8 cellular contexts compared by ENCODE assay signal in the genomic region with DNA sequence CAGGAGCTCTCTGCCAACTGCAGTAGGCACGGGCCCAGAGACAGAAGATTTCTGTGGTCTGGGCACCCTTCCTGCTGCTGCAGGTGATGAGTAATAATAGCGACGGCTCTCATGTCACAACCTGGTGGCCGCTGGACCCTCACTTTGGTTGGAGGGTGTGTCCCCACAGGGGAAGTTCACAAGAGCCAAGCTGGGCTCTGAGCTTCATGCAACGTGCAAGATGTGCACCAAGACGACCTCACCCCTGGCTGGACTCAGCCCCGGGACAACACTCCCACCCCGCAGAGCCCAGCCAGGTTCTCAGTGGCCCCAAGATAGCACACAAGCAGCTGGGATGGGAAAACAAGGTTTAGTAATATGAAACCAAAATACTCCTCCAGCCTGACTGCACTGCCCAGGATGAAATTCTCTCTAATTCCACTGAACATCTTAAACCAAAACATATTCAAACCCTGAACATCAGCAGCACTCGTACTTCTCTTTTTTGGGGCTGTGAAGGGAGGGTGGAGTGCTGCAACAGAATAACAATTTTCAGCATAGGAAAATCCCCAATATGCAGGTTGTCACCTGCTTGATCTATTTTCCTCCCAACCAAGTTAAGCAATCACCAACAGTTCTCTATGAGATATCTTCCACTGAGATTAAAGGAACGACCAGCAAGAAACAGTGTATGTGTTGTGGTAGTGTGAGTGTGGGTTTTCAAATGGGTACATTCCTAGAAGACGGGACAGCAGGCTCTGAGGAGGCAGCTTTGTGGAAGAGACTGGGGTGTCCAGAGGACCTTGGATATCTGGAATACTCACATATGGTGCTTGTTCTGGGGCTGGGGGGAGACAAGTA. TPM values are rescaled to one million over a fixed set of nuclear protein-coding genes. Genes with fewer than 3 reads are reported as not detected.
DNase-seq lines count a peak whose midpoint lies in the region; ATAC-seq, FAIRE-seq and TF ChIP-seq lines count a peak whose summit lies in the region.

No MANE protein-coding gene starts in this region.

- H3K79me2 ChIP-seq in GM12878 (ENCODE audit: control insufficient read depth, insufficient read depth, low read length) (peaks cover 88% of the 10 kb centered on the region), OCI-LY7 (ENCODE audit: insufficient read depth, low read depth, low read length) (no peaks in the 10 kb centered on the region)

- DNase-seq in CD4-positive, alpha-beta memory T cell = peak in 1 of 5 donors; percentile 59
- DNase-seq in GM12878 (ENCODE audit: low read depth, low spot score) (no peak), NCI-H1694 (lab: John Stamatoyannopoulos, UW) (no peak), OCI-LY7 (ENCODE audit: low spot score) (no peak), WERI-Rb-1 (no peak)
- no peak for DNase-seq in central memory CD4-positive, alpha-beta T cell

- peaks cover 34 to 47% of the 10 kb centered on the region in 2 donors for H3K36me3 Mint-ChIP-seq in CD4-positive, alpha-beta memory T cell

- H3K4me3 Mint-ChIP-seq in CD4-positive, alpha-beta memory T cell = peak overlapping the region in 5 of 8 donors; percentile 28 to 86 (median 76)

- no peak for TF ChIP-seq POLR2A in GM12878 (IDR thresholded peaks at IDR 0.05; ENCODE audit: low read depth, low read length)

- H3K27ac Mint-ChIP-seq in CD4-positive, alpha-beta memory T cell = peak overlapping the region in 6 of 7 donors; percentile 65 to 90 (median 84)

- no peak for TF ChIP-seq EP300 in GM12878 (IDR thresholded peaks at IDR 0.05; ENCODE audit: borderline replicate concordance in 1 of 2, control insufficient read depth in 1 of 2, low read depth in 2 of 2, low read length in 2 of 2)

- TF ChIP-seq CTCF in GM12878 (IDR thresholded peaks at IDR 0.05 in 2 of 3, conservative IDR thresholded peaks at IDR 0.05 in 1 of 3; ENCODE audit: control insufficient read depth in 2 of 3, extremely low read depth in 1 of 3, insufficient read depth in 1 of 3, low read depth in 3 of 3, low read length in 3 of 3) = no peak
- no peak for TF ChIP-seq CTCF in OCI-LY7 (conservative IDR thresholded peaks at IDR 0.05; ENCODE audit: low read length)
- TF ChIP-seq CTCF in WERI-Rb-1 (IDR thresholded peaks at IDR 0.05; ENCODE audit: low read depth, low read length) = no peak

- H3K27me3 Mint-ChIP-seq in CD4-positive, alpha-beta memory T cell = no peaks in the 10 kb centered on the region

- peak; percentile 87 for FAIRE-seq in GM12878 (lab: Jason Lieb, UNC)

- peak overlapping the region; percentile 27 for H3K27ac ChIP-seq in CD4-positive, alpha-beta memory T cell (ENCODE audit: low read depth, low read length)
- H3K27ac ChIP-seq in GM12878 (ENCODE audit: control insufficient read depth, insufficient read depth) = peak overlapping the region; percentile 76
- H3K27ac ChIP-seq in OCI-LY7 (ENCODE audit: low read depth, low read length, poor library complexity, severe bottlenecking) = no peak overlapping the region
- no peak overlapping the region for H3K27ac ChIP-seq in WERI-Rb-1

- in situ Hi-C loops in GM12878 (cut with MboI) = no loop called here

- intact Hi-C loops in CD4-positive, alpha-beta memory T cell (cut with micrococcal nuclease) = no loop called here
- intact Hi-C loops in GM12878 (cut with micrococcal nuclease; ENCODE audit: unreplicated experiment) = no loop called here
- intact Hi-C loops in OCI-LY7 (cut with micrococcal nuclease; ENCODE audit: unreplicated experiment) = no loop called here

- H3K9ac ChIP-seq in GM12878 (ENCODE audit: control insufficient read depth, insufficient read depth, low read length) = 0 out of 2 replicates have a peak overlapping the region, but pooled peaks have one; percentile 3

- H3K4me1 ChIP-seq in CD4-positive, alpha-beta memory T cell (ENCODE audit: insufficient read depth, low read length) = peaks cover 82% of the 10 kb centered on the region
- H3K4me1 ChIP-seq in GM12878 (ENCODE audit: control insufficient read depth, insufficient read depth, low read length) = peaks cover 24% of the 10 kb centered on the region
- no peaks in the 10 kb centered on the region for H3K4me1 ChIP-seq in OCI-LY7 (ENCODE audit: insufficient read depth, low read length, poor library complexity, severe bottlenecking)

- H3K4me2 ChIP-seq in GM12878 (ENCODE audit: control insufficient read depth, insufficient read depth) = peak overlapping the region; percentile 61
- H3K4me2 ChIP-seq in OCI-LY7 (ENCODE audit: low read length) = no peak overlapping the region

- H4K20me1 ChIP-seq in GM12878 (ENCODE audit: control insufficient read depth, insufficient read depth) (no peaks in the 10 kb centered on the region), OCI-LY7 (ENCODE audit: insufficient read depth, low read length) (no peaks in the 10 kb centered on the region)

- H3K27me3 ChIP-seq in CD4-positive, alpha-beta memory T cell (ENCODE audit: insufficient read depth, low read length) = no peaks in the 10 kb centered on the region
- H3K27me3 ChIP-seq in GM12878 (replicated peaks in 1 of 2; ENCODE audit: control insufficient read depth in 2 of 2, insufficient read depth in 2 of 2, low read length in 1 of 2) (no peaks in the 10 kb centered on the region), WERI-Rb-1 (ENCODE audit: insufficient read depth, low read depth, severe bottlenecking) (no peaks in the 10 kb centered on the region)

- BruUV-seq in GM12878 (replicated peaks; lab: Mats Ljungman, UMichigan) (TSS peak; percentile 2), OCI-LY7 (replicated peaks; lab: Mats Ljungman, UMichigan) (no TSS peak)

- H3K4me1 Mint-ChIP-seq in CD4-positive, alpha-beta memory T cell = peaks cover 11 to 56% (median 40%) of the 10 kb centered on the region in 4 donors

- WGBS in GM12878 (ENCODE audit: insufficient coverage, insufficient replicate concordance, low lambda C conversion rate, missing lambda C conversion rate) = 2% methylated on average over 11 of the region's 11 CpGs

- POLR2A ChIA-PET in CD4-positive, alpha-beta memory T cell (lab: Charles Lee; ENCODE audit: partially characterized antibody) = interaction anchor here (0.6 to 8.5 kb wide), 17 partner anchors 8 to 138 kb away, joined by 3 to 83 read pairs (median 6); partner anchors contain the start of gene BCL2
- POLR2A ChIA-PET in GM12878 (lab: Charles Lee) (interaction anchor here (0.7 to 2.8 kb wide), 8 partner anchors 9 to 130 kb away, joined by 3 to 12 read pairs (median 4); no protein-coding TSS in a partner anchor), OCI-LY7 (lab: Charles Lee) (no interaction called here)

- H3K9me3 Mint-ChIP-seq in CD4-positive, alpha-beta memory T cell = peaks cover 0 to 2% (median 0%) of the 10 kb centered on the region in 8 donors

- ATAC-seq in GM19397 (IDR thresholded peaks at IDR 0.05; ENCODE audit: unreplicated experiment) (peak; percentile 58), HG03457 (IDR thresholded peaks at IDR 0.05; ENCODE audit: unreplicated experiment) (peak; percentile 49), GM12878 (peak; percentile 82)

- CTCF ChIA-PET in CD4-positive, alpha-beta memory T cell (lab: Charles Lee; ENCODE audit: partially characterized antibody) = interaction anchor here (1.3 to 9.8 kb wide), 4 partner anchors 25 to 272 kb away, joined by 3 to 93 read pairs (median 4); partner anchors contain the start of gene BCL2
- CTCF ChIA-PET in GM12878 (lab: Yijun Ruan, JAX) (interaction anchor here (1.0 to 2.3 kb wide), 5 partner anchors 8 to 161 kb away, joined by 3 to 13 read pairs (median 6); no protein-coding TSS in a partner anchor), OCI-LY7 (lab: Charles Lee; ENCODE audit: unreplicated experiment) (no interaction called here)

- no peaks in the 10 kb centered on the region for H3K9me2 ChIP-seq in OCI-LY7 (ENCODE audit: insufficient read depth, low read length)

- H3K9me3 ChIP-seq in CD4-positive, alpha-beta memory T cell (ENCODE audit: control insufficient read depth in 1 of 2, low read length in 2 of 2) = no peaks in the 10 kb centered on the region
- H3K9me3 ChIP-seq in GM12878 (replicated peaks; ENCODE audit: control insufficient read depth, insufficient read depth, low read length) = no peaks in the 10 kb centered on the region
- no peaks in the 10 kb centered on the region for H3K9me3 ChIP-seq in OCI-LY7 (ENCODE audit: low read length)
- no peaks in the 10 kb centered on the region for H3K9me3 ChIP-seq in WERI-Rb-1 (ENCODE audit: severe bottlenecking)

- peak overlapping the region in 1 of 2 donors; percentile 20 for H3K4me3 ChIP-seq in CD4-positive, alpha-beta memory T cell (ENCODE audit: low read length in 2 of 2)
- H3K4me3 ChIP-seq in GM12878 = peak overlapping the region; percentile 18; the same call in 1 of the 2 replicates
- H3K4me3 ChIP-seq in OCI-LY7 (ENCODE audit: low read depth, low read length, poor library complexity, severe bottlenecking) = no peak overlapping the region
- no peak overlapping the region for H3K4me3 ChIP-seq in WERI-Rb-1 (ENCODE audit: low read depth, low read length)

- TF ChIP-seq RAD21 in GM12878 (IDR thresholded peaks at IDR 0.05; ENCODE audit: insufficient read depth, low read depth, low read length) = 0 out of 2 replicates have a peak, but pooled peaks have one; percentile 6

- RAD21 ChIA-PET in GM12878 (lab: Charles Lee; ENCODE audit: unreplicated experiment) = interaction anchor here (0.7 to 2.6 kb wide), 14 partner anchors 8 to 154 kb away, joined by 3 to 27 read pairs (median 3); no protein-coding TSS in a partner anchor

- peak overlapping the region; percentile 12; the same call in 1 of the 2 replicates for H2AFZ ChIP-seq in GM12878 (ENCODE audit: control insufficient read depth, low read depth, low read length)
- no peak overlapping the region for H2AFZ ChIP-seq in OCI-LY7 (ENCODE audit: low read length)

- H3K36me3 ChIP-seq in CD4-positive, alpha-beta memory T cell (ENCODE audit: insufficient read depth, low read length) = peaks cover 10% of the 10 kb centered on the region
- H3K36me3 ChIP-seq in GM12878 (ENCODE audit: control insufficient read depth in 2 of 2, insufficient read depth in 2 of 2, low read length in 1 of 2) (peaks cover 11 to 18% of the 10 kb centered on the region in 2 experiments), OCI-LY7 (ENCODE audit: insufficient read depth, low read length) (no peaks in the 10 kb centered on the region), WERI-Rb-1 (peaks cover 5% of the 10 kb centered on the region; the same call in 1 of the 2 replicates)

- SMC1A ChIA-PET in GM12878 (lab: Charles Lee; ENCODE audit: uncharacterized antibody, unreplicated experiment) = interaction anchor here (0.6 to 4.5 kb wide), 18 partner anchors 9 to 173 kb away, joined by 3 to 25 read pairs (median 4); no protein-coding TSS in a partner anchor

RNA-seq across cellular contexts. Expression of gene BCL2, which starts 26.5 kb away (rescaled TPM):
- 10 to 100 TPM; 40.8 to 42.7 TPM for total RNA-seq in CD4-positive, alpha-beta memory T cell
- 10 to 100 TPM; 28.5 to 50.4 TPM for polyA plus RNA-seq in CD4-positive, alpha-beta memory T cell
- total RNA-seq in GM12878 (2013; cell fraction: nucleolus; rRNA removed) = 943 and 960 TPM in 2 replicates
- total RNA-seq in GM12878 (2014; rRNA removed) = 26.7 and 32.2 TPM in 2 replicates
- 30.4 and 37.7 TPM in 2 replicates for total RNA-seq in GM12878 (2014; rRNA removed; fragmentation: Illumina TruSeq; extraction: Trizol)
- total RNA-seq in GM12878 (2021) = 34.8 and 36.5 TPM in 2 replicates
- polyA plus RNA-seq in GM12878 (2011; ENCODE audit: low read depth) = 20.2 TPM
- polyA plus RNA-seq in GM12878 (2011; rRNA removed) = 47.8 and 59.1 TPM in 2 replicates
- polyA plus RNA-seq in GM12878 (2011; cell fraction: cytosol; rRNA removed) = 25.0 and 31.9 TPM in 2 replicates
- 48.5 and 61.1 TPM in 2 replicates for polyA plus RNA-seq in GM12878 (2011; cell fraction: nucleus; rRNA removed)
- polyA plus RNA-seq in GM12878 (2012) = 38.0 and 52.8 TPM in 2 replicates
- 22.8 and 34.6 TPM in 2 replicates for polyA plus RNA-seq in GM12878 (2014; fragmentation: Illumina TruSeq; extraction: Trizol)
- 1 to 10 TPM; 4.1 to 4.5 TPM for polyA plus RNA-seq in GM12878 (2014; fragmentation: Nextera tagmentation; extraction: Ambion mirVana)
- 15.4 and 15.8 TPM in 2 replicates for polyA plus RNA-seq in GM12878 (2014; rRNA removed)
- 1 to 10 TPM; 7.9 TPM for polyA plus RNA-seq in GM12878 (2016; fragmentation: Nextera tagmentation; extraction: Ambion mirVana)
- polyA minus RNA-seq in GM12878 (2011; rRNA and poly(A)+ RNA removed) = 82.7 and 109 TPM in 2 replicates
- polyA minus RNA-seq in GM12878 (2011; cell fraction: cytosol; rRNA and poly(A)+ RNA removed) = 27.8 and 31.4 TPM in 2 replicates
- polyA minus RNA-seq in GM12878 (2011; cell fraction: nucleus; rRNA and poly(A)+ RNA removed) = 230 and 275 TPM in 2 replicates
- total RNA-seq in OCI-LY7 (2014; rRNA removed; shearing (Covaris generic)) = 1.4 and 1.9 TPM in 2 replicates
- total RNA-seq in OCI-LY7 (2022) = 2.5 and 3.0 TPM in 2 replicates

Comparison
In these comparisons a context has a peak if more than half of its experiments do, and no peak if none do; other contexts are left out.
1. H3K27ac ChIP-seq: peak in CD4-positive, alpha-beta memory T cell (single experiment) and GM12878 (single experiment); none in OCI-LY7 (single experiment) and WERI-Rb-1 (single experiment).
2. RNA of gene BCL2, which starts 26.5 kb away (total RNA-seq): 40.8 to 42.7 TPM in CD4-positive, alpha-beta memory T cell and 26.7 to 960 TPM in GM12878; 1.4 to 3.0 TPM in OCI-LY7; every median in the first group is over 4 times any median in the second.
3. Peak in every context shown above with its lines, with median percentiles within 50 percentile points of each other: ATAC-seq.